In genomic region chr1:150487763-150488115, GRCh38 we compare ENCODE assay signal across 8 cellular contexts. TPM values are rescaled to one million over a fixed set of nuclear protein-coding genes. Genes with fewer than 3 reads are reported as not detected.
A peak's percentile ranks its signal among the peaks of the same experiment; 100 is the strongest.
DNase-seq lines count a peak whose midpoint lies in the region; ATAC-seq, FAIRE-seq and TF ChIP-seq lines count a peak whose summit lies in the region.

No MANE protein-coding gene starts in this region.

- H3K4me2 ChIP-seq in A549 (peak overlapping the region; percentile 98), mammary epithelial cell (ENCODE audit: insufficient read depth, low read depth, low read length) (peak overlapping the region; percentile 76)

- DNase-seq in A549 (ENCODE audit: low read depth in 1 of 2, low spot score in 1 of 2) (no peak), mammary epithelial cell (no peak), mucosa of descending colon (no peak), NCI-H774 (lab: John Stamatoyannopoulos, UW) (no peak), omental fat pad (ENCODE audit: low spot score) (no peak), SIG-M5 treated with dmso at 0.1 percent for 504 hours (lab: John Stamatoyannopoulos, UW; ENCODE audit: unreplicated experiment) (no peak)

- peak overlapping the region; percentile 71 for H3K4me3 ChIP-seq in A549
- H3K4me3 ChIP-seq in HUES6 (ENCODE audit: low read depth, low read length) = peak overlapping the region; percentile 86
- H3K4me3 ChIP-seq in mammary epithelial cell (replicated peaks in 1 of 3; ENCODE audit: insufficient read depth in 1 of 3, low read depth in 2 of 3, low read length in 3 of 3) = peak overlapping the region; percentile 66 to 81 (median 69)
- peak overlapping the region; percentile 47 for H3K4me3 ChIP-seq in mucosa of descending colon

- peaks cover 34% of the 10 kb centered on the region for H3K36me3 ChIP-seq in HUES6 (ENCODE audit: control insufficient read depth, insufficient read depth, low read length)
- H3K36me3 ChIP-seq in mammary epithelial cell (ENCODE audit: insufficient read depth, low read length) = peaks cover 5% of the 10 kb centered on the region
- H3K36me3 ChIP-seq in mucosa of descending colon (ENCODE audit: low read depth) = no peaks in the 10 kb centered on the region

- WGBS in A549 (ENCODE audit: missing lambda C conversion rate) = 8% methylated on average over 7 of the region's 7 CpGs
- WGBS in mammary epithelial cell (ENCODE audit: low coverage, missing lambda C conversion rate) = 1% methylated on average over 7 of the region's 7 CpGs

- H3K9ac ChIP-seq in HUES6 (ENCODE audit: low read length) (peak overlapping the region; percentile 88), mammary epithelial cell (ENCODE audit: insufficient read depth, low read length) (peak overlapping the region; percentile 91)

- ATAC-seq in A549 = peak in 1 of 2 experiments; percentile 7; a peak in 1 of 6 replicates
- peak; percentile 10 for ATAC-seq in mucosa of descending colon
- no peak for ATAC-seq in HG03432 (IDR thresholded peaks at IDR 0.05; ENCODE audit: unreplicated experiment)
- ATAC-seq in omental fat pad (ENCODE audit: low FRiP score) = no peak

- no TSS peak for BruUV-seq in mammary epithelial cell (replicated peaks; lab: Mats Ljungman, UMichigan)

- intact Hi-C loops in mammary epithelial cell (cut with micrococcal nuclease) (loop anchor here (1.0 to 10.0 kb wide), 5 partner anchors 23 to 437 kb away; partner anchors contain the start of genes FALEC, RPRD2 and SETDB1), mucosa of descending colon (cut with DNase I, micrococcal nuclease) (no loop called here)

- CTCF ChIA-PET in A549 (lab: Yijun Ruan, JAX) (interaction anchor here (0.5 to 2.3 kb wide), 3 partner anchors 45 to 126 kb away, joined by 3 to 15 read pairs (median 7); no protein-coding TSS in a partner anchor), mammary epithelial cell (lab: Charles Lee; ENCODE audit: low non-redundant PET) (no interaction called here)

- H3K79me2 ChIP-seq in mammary epithelial cell (ENCODE audit: insufficient read depth, low read length) = peaks cover 13% of the 10 kb centered on the region

- TF ChIP-seq POLR2A in A549 (IDR thresholded peaks at IDR 0.05; ENCODE audit: low read length) = no peak

- dilution Hi-C loops in mammary epithelial cell (cut with HindIII; ENCODE audit: low sequenced_read_pairs) = no loop called here

- H3K4me1 ChIP-seq in A549 = peaks cover 7% of the 10 kb centered on the region; the same call in 2 of the 3 replicates
- H3K4me1 ChIP-seq in HUES6 (ENCODE audit: control insufficient read depth, insufficient read depth, low read length) = 0 out of 2 replicates have a peak, but pooled peaks cover 6% of the 10 kb centered on the region
- H3K4me1 ChIP-seq in mammary epithelial cell (ENCODE audit: insufficient read depth, low read length) = peaks cover 16% of the 10 kb centered on the region
- peaks cover 7% of the 10 kb centered on the region for H3K4me1 ChIP-seq in mucosa of descending colon (ENCODE audit: low read depth)

- in situ Hi-C loops in mammary epithelial cell (cut with MboI; ENCODE audit: low sequenced_read_pairs in 2 of 2) = no loop called here

- H3K27ac ChIP-seq in A549 = peak overlapping the region; percentile 79 to 94
- H3K27ac ChIP-seq in HUES6 (ENCODE audit: low read depth, low read length) = peak overlapping the region; percentile 62; the same call in 1 of the 2 replicates
- H3K27ac ChIP-seq in mammary epithelial cell (ENCODE audit: insufficient read depth, low read depth, low read length) = peak overlapping the region; percentile 61

- POLR2A ChIA-PET in A549 (lab: Yijun Ruan, JAX) = interaction anchor here (0.7 to 1.7 kb wide), 3 partner anchors 28 to 124 kb away, joined by 3 to 10 read pairs (median 4); partner anchors contain the start of genes FALEC and RPRD2

- H2AFZ ChIP-seq in mammary epithelial cell (ENCODE audit: low read depth, low read length) = peak overlapping the region; percentile 84

- TF ChIP-seq RAD21 in A549 (conservative IDR thresholded peaks at IDR 0.05 in 1 of 2, IDR thresholded peaks at IDR 0.05 in 1 of 2) = no peak

- no peaks in the 10 kb centered on the region for H4K20me1 ChIP-seq in mammary epithelial cell (ENCODE audit: insufficient read depth, low read length)

- no peaks in the 10 kb centered on the region for H3K27me3 ChIP-seq in HUES6 (ENCODE audit: control insufficient read depth, insufficient read depth, low read length)
- no peaks in the 10 kb centered on the region for H3K27me3 ChIP-seq in mammary epithelial cell (ENCODE audit: insufficient read depth, low read length)

- no peak for FAIRE-seq in A549 (lab: Jason Lieb, UNC)

- no peak for TF ChIP-seq EP300 in A549 (IDR thresholded peaks at IDR 0.05)

- H3K9me3 ChIP-seq in A549 (no peaks in the 10 kb centered on the region), HUES6 (ENCODE audit: control insufficient read depth, insufficient read depth, low read depth, low read length) (no peaks in the 10 kb centered on the region), mammary epithelial cell (replicated peaks; ENCODE audit: insufficient read depth, low read length) (no peaks in the 10 kb centered on the region), mucosa of descending colon (no peaks in the 10 kb centered on the region)

- TF ChIP-seq CTCF in A549 (IDR thresholded peaks at IDR 0.05) = no peak
- TF ChIP-seq CTCF in mammary epithelial cell (conservative IDR thresholded peaks at IDR 0.05 in 1 of 2, IDR thresholded peaks at IDR 0.05 in 1 of 2; ENCODE audit: extremely low read depth in 1 of 2, insufficient read depth in 1 of 2, low read depth in 1 of 2, low read length in 2 of 2) = no peak
- no peak for TF ChIP-seq CTCF in mucosa of descending colon (IDR thresholded peaks at IDR 0.05)
- no peak for TF ChIP-seq CTCF in omental fat pad (IDR thresholded peaks at IDR 0.05)

TF ChIP-seq in A549, 52 proteins besides CTCF, POLR2A, EP300 and RAD21:
- TF ChIP-seq NPAS2 (CRISPR knock-in tag; IDR thresholded peaks at IDR 0.05; ENCODE audit: borderline replicate concordance) (no peak), HOXA7 (CRISPR knock-in tag; IDR thresholded peaks at IDR 0.05) (no peak), EHMT2 (IDR thresholded peaks at IDR 0.05; ENCODE audit: low read depth) (no peak), KDM5A (IDR thresholded peaks at IDR 0.05) (0 out of 2 replicates have a peak, but pooled peaks have one; percentile 9)

RNA-seq across cellular contexts. Expression of gene TARS2, which starts 0.5 kb away (rescaled TPM):
- polyA plus RNA-seq in A549 (2011; rRNA removed) (21.6 and 24.5 TPM in 2 replicates), A549 (2017; fragmentation: RNase III; extraction: RNeasy Plus Mini Kit Qiagen cat#74134 plus additional on column Dnase treatment) (19.4 to 21.0 TPM (median 19.8 TPM) in 3 replicates), mammary epithelial cell (17.9 TPM)
- polyA plus RNA-seq in A549 (2012; cell fraction: cytosol; rRNA removed) = 37.5 and 42.6 TPM in 2 replicates
- 36.6 and 39.7 TPM in 2 replicates for polyA plus RNA-seq in A549 (2012; cell fraction: nucleus; rRNA removed)
- 20.7 and 31.7 TPM in 2 replicates for polyA minus RNA-seq in A549 (2011; rRNA and poly(A)+ RNA removed)
- total RNA-seq in mammary epithelial cell (10 to 100 TPM; 23.3 to 27.0 TPM), mucosa of descending colon (10 to 100 TPM; 15.9 to 20.2 (median 20.0) TPM), omental fat pad (10 to 100 TPM in 2 of 4 donors, 1 to 10 TPM in 2; 7.0 to 10.9 (median 10.0) TPM)
- polyA minus RNA-seq in mammary epithelial cell = 57.0 TPM

RNA-seq across cellular contexts. Expression of gene ECM1, which starts 20.2 kb away (rescaled TPM):
- polyA plus RNA-seq in A549 (2011; rRNA removed) (0.88 and 1.1 TPM in 2 replicates), A549 (2017; fragmentation: RNase III; extraction: RNeasy Plus Mini Kit Qiagen cat#74134 plus additional on column Dnase treatment) (0.77 to 1.0 TPM (median 1.0 TPM) in 3 replicates), mammary epithelial cell (11.7 TPM)
- 0.91 and 0.96 TPM in 2 replicates for polyA plus RNA-seq in A549 (2012; cell fraction: cytosol; rRNA removed)
- polyA plus RNA-seq in A549 (2012; cell fraction: nucleus; rRNA removed) = 3.9 and 4.1 TPM in 2 replicates
- polyA minus RNA-seq in A549 (2011; rRNA and poly(A)+ RNA removed) = 0.97 and 1.2 TPM in 2 replicates
- total RNA-seq in mammary epithelial cell (10 to 100 TPM; 12.5 to 16.2 TPM), mucosa of descending colon (10 to 100 TPM in 1 of 3 donors, 1 to 10 TPM in 2; 3.4 to 11.0 (median 8.8) TPM), omental fat pad (10 to 100 TPM; 10.8 to 24.8 (median 18.5) TPM)
- polyA minus RNA-seq in mammary epithelial cell = 13.3 TPM

RNA-seq across cellular contexts. Expression of gene FALEC, which starts 27.8 kb away (rescaled TPM):
- polyA plus RNA-seq in A549 (2011; rRNA removed) (0.36 TPM in 1 of 2 replicates, not detected in the other), A549 (2017; fragmentation: RNase III; extraction: RNeasy Plus Mini Kit Qiagen cat#74134 plus additional on column Dnase treatment) (0.28 to 0.80 TPM (median 0.74 TPM) in 3 replicates), mammary epithelial cell (not detected)
- 0.09 and 0.25 TPM in 2 replicates for polyA plus RNA-seq in A549 (2012; cell fraction: cytosol; rRNA removed)
- polyA plus RNA-seq in A549 (2012; cell fraction: nucleus; rRNA removed) = 0.12 TPM in 1 of 2 replicates, not detected in the other
- polyA minus RNA-seq in A549 (2011; rRNA and poly(A)+ RNA removed) = not detected in 2 replicates
- total RNA-seq in mammary epithelial cell (not detected), mucosa of descending colon (not detected), omental fat pad (not detected)
- polyA minus RNA-seq in mammary epithelial cell = not detected
